In genomic region chr2:4049463-4049862, GRCh38 we compare ENCODE assay signal across 28 cellular contexts.
"Had no signal": no experiment of that assay in that cellular context is flagged by ENCODE, and none has a peak within 500 bp of the region (broad histone marks: within the 10 kb centered on the region; RNA-seq: fewer than 3 reads in every experiment).

No MANE protein-coding gene starts in this region.

- H3K27ac ChIP-seq: stomach, suprapubic skin, testis, thoracic aorta, thyroid gland, tibial artery, tibial nerve, transverse colon, upper lobe of left lung, upper lobe of right lung, uterus, vagina had no signal

- H3K4me3 Mint-ChIP-seq: stimulated activated effector memory CD8-positive, alpha-beta T cell treated with anti-CD3 and anti-CD28 coated beads, Interleukin-12 subunit alpha, Interleukin-12 subunit beta, amount 100 ng/mL, for 72 hours; stimulated activated memory B cell treated with anti-CD40 and anti-IgM and Interleukin-4, amounts not matched to agents 10 μg/mL and 1 μg/mL and 100 μg/mL, for 72 hours; stimulated activated naive B cell treated with anti-CD40 and anti-IgM and Interleukin-4, amounts not matched to agents 10 μg/mL and 1 μg/mL and 100 μg/mL, for 72 hours; stimulated activated naive CD8-positive, alpha-beta T cell treated with anti-CD3 and anti-CD28 coated beads, Interleukin-15, amount 100 ng/mL, for 72 hours; stimulated activated naive CD8-positive, alpha-beta T cell treated with anti-CD3 and anti-CD28 coated beads, Interleukin-15, Interleukin-2, amounts not matched to agents 100 ng/mL and 50 ng/mL, for 24 hours; type B pancreatic cell had no signal

- H3K4me3 ChIP-seq: stomach, suprapubic skin, testis, thoracic aorta, thyroid gland, tibial artery, tibial nerve, transverse colon, upper lobe of left lung, upper lobe of right lung, uterus, vagina had no signal

- H3K27ac Mint-ChIP-seq: stimulated activated effector memory CD8-positive, alpha-beta T cell treated with anti-CD3 and anti-CD28 coated beads, Interleukin-12 subunit alpha, Interleukin-12 subunit beta, amount 100 ng/mL, for 72 hours; stimulated activated memory B cell treated with anti-CD40 and anti-IgM and Interleukin-4, amounts not matched to agents 10 μg/mL and 1 μg/mL and 100 μg/mL, for 72 hours; stimulated activated naive B cell treated with anti-CD40 and anti-IgM and Interleukin-4, amounts not matched to agents 10 μg/mL and 1 μg/mL and 100 μg/mL, for 72 hours; stimulated activated naive CD8-positive, alpha-beta T cell treated with anti-CD3 and anti-CD28 coated beads, Interleukin-15, amount 100 ng/mL, for 72 hours; stimulated activated naive CD8-positive, alpha-beta T cell treated with anti-CD3 and anti-CD28 coated beads, Interleukin-15, Interleukin-2, amounts not matched to agents 100 ng/mL and 50 ng/mL, for 24 hours; type B pancreatic cell had no signal

- H3K4me1 Mint-ChIP-seq: stimulated activated memory B cell treated with anti-CD40 and anti-IgM and Interleukin-4, amounts not matched to agents 10 μg/mL and 1 μg/mL and 100 μg/mL, for 72 hours; stimulated activated naive B cell treated with anti-CD40 and anti-IgM and Interleukin-4, amounts not matched to agents 10 μg/mL and 1 μg/mL and 100 μg/mL, for 72 hours had no signal

- H3K36me3 Mint-ChIP-seq: stimulated activated effector memory CD8-positive, alpha-beta T cell treated with anti-CD3 and anti-CD28 coated beads, Interleukin-12 subunit alpha, Interleukin-12 subunit beta, amount 100 ng/mL, for 72 hours; stimulated activated memory B cell treated with anti-CD40 and anti-IgM and Interleukin-4, amounts not matched to agents 10 μg/mL and 1 μg/mL and 100 μg/mL, for 72 hours; stimulated activated naive B cell treated with anti-CD40 and anti-IgM and Interleukin-4, amounts not matched to agents 10 μg/mL and 1 μg/mL and 100 μg/mL, for 72 hours; type B pancreatic cell had no signal

- H3K4me1 ChIP-seq: stomach, suprapubic skin, testis, thyroid gland, tibial artery, transverse colon, upper lobe of left lung, upper lobe of right lung, uterus, vagina had no signal

- ATAC-seq: stimulated activated effector memory CD8-positive, alpha-beta T cell treated with anti-CD3 and anti-CD28 coated beads, Interleukin-12 subunit alpha, Interleukin-12 subunit beta, amount 100 ng/mL, for 72 hours; stimulated activated memory B cell treated with anti-CD40 and anti-IgM and Interleukin-4, amounts not matched to agents 10 μg/mL and 1 μg/mL and 100 μg/mL, for 72 hours; stimulated activated naive B cell treated with anti-CD40 and anti-IgM and Interleukin-4, amounts not matched to agents 10 μg/mL and 1 μg/mL and 100 μg/mL, for 72 hours; stimulated activated naive CD8-positive, alpha-beta T cell treated with anti-CD3 and anti-CD28 coated beads, Interleukin-15, amount 100 ng/mL, for 72 hours; stimulated activated naive CD8-positive, alpha-beta T cell treated with anti-CD3 and anti-CD28 coated beads, Interleukin-15, Interleukin-2, amounts not matched to agents 100 U/mL and 50 U/mL, for 24 hours had no signal

- H3K36me3 ChIP-seq: stomach, suprapubic skin, thoracic aorta, thyroid gland, tibial artery, tibial nerve, transverse colon, upper lobe of left lung, upper lobe of right lung, uterus, vagina had no signal

- H3K9me3 Mint-ChIP-seq: stimulated activated naive B cell treated with anti-CD40 and anti-IgM and Interleukin-4, amounts not matched to agents 10 μg/mL and 1 μg/mL and 100 μg/mL, for 72 hours; stimulated activated naive CD8-positive, alpha-beta T cell treated with anti-CD3 and anti-CD28 coated beads, Interleukin-15, amount 100 ng/mL, for 72 hours; stimulated activated naive CD8-positive, alpha-beta T cell treated with anti-CD3 and anti-CD28 coated beads, Interleukin-15, Interleukin-2, amounts not matched to agents 100 ng/mL and 50 ng/mL, for 24 hours; type B pancreatic cell had no signal

- DNase-seq: stimulated activated CD4-positive, alpha-beta T cell treated with anti-CD3 and anti-CD28 coated beads, Interleukin-2, amount 100 ng/mL, for 48 hours; stimulated activated CD4-positive, alpha-beta T cell treated with anti-CD3 and anti-CD28 coated beads, Interleukin-4, amount 100 ng/mL, for 1 hour; stimulated activated CD4-positive, alpha-beta T cell treated with anti-CD3 and anti-CD28 coated beads, Interleukin-4, amount 100 ng/mL, for 24 hours; stimulated activated CD4-positive, alpha-beta T cell treated with anti-CD3 and anti-CD28 coated beads, Interleukin-4, amount 100 ng/mL, for 4 hours; stimulated activated CD8-positive, alpha-beta memory T cell treated with anti-CD3 and anti-CD28 coated beads, Interleukin-4, amount 100 ng/mL, for 48 hours; stimulated activated naive B cell treated with anti-CD40 and anti-IgM and Interleukin-4, amounts not matched to agents 10 μg/mL and 1 μg/mL and 100 μg/mL, for 72 hours; stimulated activated naive CD4-positive, alpha-beta T cell; stimulated activated naive CD4-positive, alpha-beta T cell treated with Interleukin-2 at 50 U/mL for 16 hours; stimulated activated naive CD8-positive, alpha-beta T cell treated with anti-CD3 and anti-CD28 coated beads, Interleukin-15, amount 100 ng/mL, for 72 hours; stimulated activated naive CD8-positive, alpha-beta T cell treated with anti-CD3 and anti-CD28 coated beads, Interleukin-15, Interleukin-2, amounts not matched to agents 100 U/mL and 50 U/mL, for 24 hours; stomach; substantia nigra; testis; thyroid gland; tibial artery; transverse colon; trophoblast cell; upper lobe of left lung; upper lobe of right lung; uterus had no signal

- H3K27me3 ChIP-seq: stomach, suprapubic skin, testis, thyroid gland, tibial artery, tibial nerve, transverse colon, upper lobe of left lung, upper lobe of right lung, uterus, vagina had no signal

- H3K27me3 Mint-ChIP-seq: stimulated activated memory B cell treated with anti-CD40 and anti-IgM and Interleukin-4, amounts not matched to agents 10 μg/mL and 1 μg/mL and 100 μg/mL, for 72 hours; stimulated activated naive B cell treated with anti-CD40 and anti-IgM and Interleukin-4, amounts not matched to agents 10 μg/mL and 1 μg/mL and 100 μg/mL, for 72 hours; stimulated activated naive CD8-positive, alpha-beta T cell treated with anti-CD3 and anti-CD28 coated beads, Interleukin-15, Interleukin-2, amounts not matched to agents 100 ng/mL and 50 ng/mL, for 24 hours; type B pancreatic cell had no signal

- H3K9me3 ChIP-seq: stomach, suprapubic skin, testis, thoracic aorta, thyroid gland, tibial artery, tibial nerve, transverse colon, upper lobe of left lung, upper lobe of right lung, uterus, vagina had no signal
